ENCODE assay signal across 18 cellular contexts in the genomic region with DNA sequence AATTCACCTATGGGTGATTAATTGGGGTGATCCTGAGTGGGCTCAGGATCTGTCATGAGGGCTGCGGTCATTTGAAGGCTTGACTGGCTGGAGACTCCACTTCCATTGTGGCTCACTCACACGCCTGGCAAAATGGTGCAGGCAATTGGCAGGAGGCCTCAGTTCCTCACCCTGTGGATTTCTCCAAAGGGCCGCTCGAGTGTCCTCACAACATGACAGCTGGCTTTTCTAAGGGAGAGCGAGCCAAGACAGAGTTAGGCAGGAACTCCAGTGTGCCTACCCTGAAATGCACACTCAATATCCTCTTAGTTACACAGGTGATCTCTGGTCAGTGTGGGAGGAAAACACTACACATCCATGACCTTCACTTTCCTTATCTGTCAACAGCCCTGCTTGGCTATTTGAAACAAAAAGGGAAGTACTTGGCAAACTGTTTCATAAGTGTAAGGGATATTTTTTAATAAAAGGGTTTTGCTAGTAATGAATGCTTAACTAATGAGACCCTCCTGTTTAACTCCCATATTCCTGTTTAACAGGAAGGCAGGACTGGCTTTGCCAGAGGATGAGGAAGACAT.
"Had no signal": no experiment of that assay in that cellular context is flagged by ENCODE, and none has a peak within 500 bp of the region (broad histone marks: within the 10 kb centered on the region; RNA-seq: fewer than 3 reads in every experiment).

No MANE protein-coding gene starts in this region.

- H3K27me3 ChIP-seq: cardiac muscle cell, esophagus squamous epithelium, left lung, right atrium auricular region, tibial nerve had no signal

- H3K4me1 Mint-ChIP-seq: activated CD8-positive, alpha-beta memory T cell treated with anti-CD3 and anti-CD28 coated beads, Interleukin-2, amount 10 ng/mL, durations not matched to agents 7 days and 5 days; natural killer cell had no signal

- H3K36me3 ChIP-seq: cardiac muscle cell, esophagus squamous epithelium, left lung, right atrium auricular region, tibial nerve, WERI-Rb-1 had no signal

- H3K4me3 ChIP-seq: cardiac muscle cell, esophagus squamous epithelium, left lung, right atrium auricular region, tibial nerve had no signal

- H3K27ac Mint-ChIP-seq: activated CD8-positive, alpha-beta memory T cell treated with anti-CD3 and anti-CD28 coated beads, Interleukin-2, amount 10 ng/mL, durations not matched to agents 7 days and 5 days; activated T-helper 2 cell treated with anti-CD3 and anti-CD28 coated beads, Interferon-gamma antibody, Interleukin-2, Interleukin-4, amounts not matched to agents 10 μg/mL and 5 μg/mL and 100 μg/mL, durations not matched to agents 14 hours and 24 hours and 36 hours; natural killer cell had no signal

- H3K4me3 Mint-ChIP-seq: activated CD8-positive, alpha-beta memory T cell treated with anti-CD3 and anti-CD28 coated beads, Interleukin-2, amount 10 ng/mL, durations not matched to agents 7 days and 5 days; natural killer cell had no signal

- H3K27ac ChIP-seq: cardiac muscle cell, esophagus squamous epithelium, left lung, right atrium auricular region, tibial nerve had no signal

- H3K9me3 ChIP-seq: esophagus squamous epithelium, left lung, right atrium auricular region, tibial nerve had no signal

- DNase-seq: activated CD4-positive, alpha-beta T cell treated with anti-CD3 and anti-CD28 coated beads, Interleukin-2, amount 50 U/mL, for 48 hours; activated CD8-positive, alpha-beta memory T cell treated with anti-CD3 and anti-CD28 coated beads, Interleukin-2, amount 10 ng/mL, durations not matched to agents 7 days and 5 days; activated naive CD4-positive, alpha-beta T cell treated with anti-CD3 and anti-CD28 coated beads, Interleukin-2, amount 50 U/mL, for 16 hours; activated T-cell treated with anti-CD3 and anti-CD28 coated beads, Interleukin-2, amount 50 U/mL, for 1 hour; esophagus squamous epithelium; hippocampal formation; kidney; left lung; natural killer cell; stimulated activated CD4-positive, alpha-beta T cell treated with anti-CD3 and anti-CD28 coated beads, Interleukin-4, amount 100 ng/mL, for 24 hours; stimulated activated naive CD4-positive, alpha-beta T cell treated with Interleukin-2 at 50 U/mL for 16 hours; substantia nigra; T-helper 9 cell; WERI-Rb-1 had no signal

- H3K36me3 Mint-ChIP-seq: activated CD8-positive, alpha-beta memory T cell treated with anti-CD3 and anti-CD28 coated beads, Interleukin-2, amount 10 ng/mL, durations not matched to agents 7 days and 5 days; natural killer cell had no signal

- H3K4me1 ChIP-seq: esophagus squamous epithelium, left lung had no signal

- ATAC-seq: activated CD8-positive, alpha-beta memory T cell treated with anti-CD3 and anti-CD28 coated beads, Interleukin-2, amount 10 ng/mL, durations not matched to agents 7 days and 5 days; left lung; natural killer cell had no signal

- H3K27me3 Mint-ChIP-seq: activated CD8-positive, alpha-beta memory T cell treated with anti-CD3 and anti-CD28 coated beads, Interleukin-2, amount 10 ng/mL, durations not matched to agents 7 days and 5 days had no signal

- H3K9me3 Mint-ChIP-seq: activated T-helper 2 cell treated with anti-CD3 and anti-CD28 coated beads, Interferon-gamma antibody, Interleukin-2, Interleukin-4, amounts not matched to agents 10 μg/mL and 5 μg/mL and 100 μg/mL, durations not matched to agents 14 hours and 24 hours and 36 hours; natural killer cell had no signal

- FAIRE-seq: kidney had no signal
